In the genomic region with DNA sequence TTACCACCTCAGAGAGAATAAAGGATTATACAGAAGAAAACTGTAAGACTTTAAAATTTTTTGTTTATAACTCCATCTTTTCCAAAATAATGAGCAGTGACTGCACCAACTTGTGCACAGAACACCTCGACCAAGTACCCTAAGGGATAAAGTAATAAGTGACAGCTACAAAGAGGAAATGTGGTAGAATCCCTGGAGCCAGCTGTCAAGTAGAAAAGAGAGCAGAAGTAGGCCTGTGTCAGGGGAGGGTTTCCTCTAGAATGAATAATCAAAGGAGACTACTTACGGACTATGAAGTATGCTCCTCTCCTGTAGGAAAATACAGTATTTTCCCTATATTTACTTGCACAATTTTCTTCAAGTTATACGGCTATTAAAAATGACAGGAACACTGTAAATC, we compare ENCODE assay signal across 8 cellular contexts. TPM values are rescaled to one million over a fixed set of nuclear protein-coding genes. Genes with fewer than 3 reads are reported as not detected.
DNase-seq lines count a peak whose midpoint lies in the region; ATAC-seq, FAIRE-seq and TF ChIP-seq lines count a peak whose summit lies in the region.

No MANE protein-coding gene starts in this region.

- H3K27me3 ChIP-seq in ACC112 (ENCODE audit: insufficient read depth, low read length), result no peaks in the 10 kb centered on the region
- H3K27me3 ChIP-seq in HUES48 (ENCODE audit: control insufficient read depth, insufficient read depth, low read length), result no peaks in the 10 kb centered on the region
- no peaks in the 10 kb centered on the region for H3K27me3 ChIP-seq in astrocyte (ENCODE audit: insufficient read depth, low read length)

- TF ChIP-seq CTCF in astrocyte (IDR thresholded peaks at IDR 0.05; ENCODE audit: insufficient read depth, low read depth, low read length) (no peak), mesothelial cell of epicardium (IDR thresholded peaks at IDR 0.05; ENCODE audit: unreplicated experiment) (no peak)

- H3K4me3 ChIP-seq in ACC112 (ENCODE audit: low read depth, low read length) (peak overlapping the region; percentile 95), HUES48 (ENCODE audit: low read depth, low read length) (peak overlapping the region; percentile 99), astrocyte (ENCODE audit: insufficient read depth, low read depth, low read length) (peak overlapping the region; percentile 87)

- H3K27ac ChIP-seq in ACC112 (ENCODE audit: low read depth, low read length) (peak overlapping the region; percentile 75), HUES48 (ENCODE audit: low read depth, low read length) (no peak overlapping the region), astrocyte (ENCODE audit: low read depth, low read length) (no peak overlapping the region)

- peaks cover 35% of the 10 kb centered on the region for H3K4me1 ChIP-seq in ACC112 (ENCODE audit: control insufficient read depth, insufficient read depth, low read length, unreplicated experiment)
- peaks cover 14% of the 10 kb centered on the region for H3K4me1 ChIP-seq in HUES48 (ENCODE audit: control insufficient read depth, insufficient read depth, low read length)
- peaks cover 12% of the 10 kb centered on the region for H3K4me1 ChIP-seq in astrocyte (ENCODE audit: insufficient read depth, low read length)

- FAIRE-seq in astrocyte (lab: Jason Lieb, UNC), result no peak

- H3K4me1 Mint-ChIP-seq in astrocyte (ENCODE audit: low read depth, unreplicated experiment) (peaks cover 5% of the 10 kb centered on the region), mesothelial cell of epicardium (peaks cover 14% of the 10 kb centered on the region)

- DNase-seq in astrocyte (ENCODE audit: low read depth) (no peak), mesothelial cell of epicardium (ENCODE audit: low spot score in 2 of 2, unreplicated experiment in 2 of 2) (no peak), NCI-H446 (lab: John Stamatoyannopoulos, UW) (no peak)
- DNase-seq in stimulated activated CD4-positive, alpha-beta T cell treated with anti-CD3 and anti-CD28 coated beads, Interleukin-2, amount 100 ng/mL, for 48 hours, result no peak

- no peak for ATAC-seq in activated CD4-positive, CD25-positive, alpha-beta regulatory T cell treated with anti-CD3 and anti-CD28 coated beads, Interleukin-2, amount 50 U/mL, for 24 hours
- no peak for ATAC-seq in GM19023 (IDR thresholded peaks at IDR 0.05; ENCODE audit: unreplicated experiment)

- H3K4me3 Mint-ChIP-seq in astrocyte (ENCODE audit: unreplicated experiment) (peak overlapping the region; percentile 88), mesothelial cell of epicardium (peak overlapping the region; percentile 89)

- H3K9ac ChIP-seq in HUES48 (ENCODE audit: low read depth, low read length) (peak overlapping the region; percentile 99), astrocyte (ENCODE audit: low read length) (peak overlapping the region; percentile 92)

- H3K9me3 ChIP-seq in HUES48 (ENCODE audit: control insufficient read depth, insufficient read depth, low read length), result no peaks in the 10 kb centered on the region
- no peaks in the 10 kb centered on the region for H3K9me3 ChIP-seq in astrocyte (ENCODE audit: insufficient read depth, low read depth, low read length)

- peak overlapping the region; percentile 85 for H3K4me2 ChIP-seq in astrocyte (ENCODE audit: low read length)

- H3K79me2 ChIP-seq in ACC112 (ENCODE audit: control insufficient read depth, insufficient read depth, low read length, unreplicated experiment) (peaks cover 58% of the 10 kb centered on the region), astrocyte (ENCODE audit: insufficient read depth, low read length) (peaks cover 55% of the 10 kb centered on the region)

- H3K27me3 Mint-ChIP-seq in astrocyte (ENCODE audit: low read depth, unreplicated experiment), result no peaks in the 10 kb centered on the region
- no peaks in the 10 kb centered on the region for H3K27me3 Mint-ChIP-seq in mesothelial cell of epicardium (ENCODE audit: low read depth)

- H3K36me3 Mint-ChIP-seq in astrocyte (ENCODE audit: low read depth, unreplicated experiment) (no peaks in the 10 kb centered on the region), mesothelial cell of epicardium (peaks cover 8% of the 10 kb centered on the region)

- no peak overlapping the region for H3K27ac Mint-ChIP-seq in astrocyte (ENCODE audit: unreplicated experiment)
- H3K27ac Mint-ChIP-seq in mesothelial cell of epicardium, result peak overlapping the region; percentile 92

- peaks cover 33% of the 10 kb centered on the region for H4K20me1 ChIP-seq in astrocyte (ENCODE audit: insufficient read depth, low read length)

- H3K9me3 Mint-ChIP-seq in astrocyte (ENCODE audit: unreplicated experiment) (no peaks in the 10 kb centered on the region), mesothelial cell of epicardium (peaks cover 15% of the 10 kb centered on the region)

- peaks cover 37% of the 10 kb centered on the region for H3K36me3 ChIP-seq in ACC112 (ENCODE audit: insufficient read depth, low read length)
- peaks cover 49% of the 10 kb centered on the region for H3K36me3 ChIP-seq in HUES48 (ENCODE audit: control insufficient read depth, insufficient read depth, low read length)
- H3K36me3 ChIP-seq in astrocyte (ENCODE audit: insufficient read depth, low read length), result peaks cover 22% of the 10 kb centered on the region

- H2AFZ ChIP-seq in ACC112 (ENCODE audit: low read length, unreplicated experiment), result no peak overlapping the region
- no peak overlapping the region for H2AFZ ChIP-seq in astrocyte (ENCODE audit: low read depth, low read length)

RNA-seq across cellular contexts. Expression of a gene that starts 1.2 kb away (rescaled TPM):
- total RNA-seq in astrocyte (80.8 and 88.5 TPM in 2 replicates), mesothelial cell of epicardium (69.6 to 75.0 TPM (median 70.9 TPM) in 3 replicates)

RNA-seq across cellular contexts. Expression of a gene that starts 23.7 kb away (rescaled TPM):
- total RNA-seq in astrocyte (1.2 and 1.3 TPM in 2 replicates), mesothelial cell of epicardium (0.93 to 1.4 TPM (median 1.3 TPM) in 3 replicates)
